1 cellular context compared by ENCODE assay signal in the genomic region with DNA sequence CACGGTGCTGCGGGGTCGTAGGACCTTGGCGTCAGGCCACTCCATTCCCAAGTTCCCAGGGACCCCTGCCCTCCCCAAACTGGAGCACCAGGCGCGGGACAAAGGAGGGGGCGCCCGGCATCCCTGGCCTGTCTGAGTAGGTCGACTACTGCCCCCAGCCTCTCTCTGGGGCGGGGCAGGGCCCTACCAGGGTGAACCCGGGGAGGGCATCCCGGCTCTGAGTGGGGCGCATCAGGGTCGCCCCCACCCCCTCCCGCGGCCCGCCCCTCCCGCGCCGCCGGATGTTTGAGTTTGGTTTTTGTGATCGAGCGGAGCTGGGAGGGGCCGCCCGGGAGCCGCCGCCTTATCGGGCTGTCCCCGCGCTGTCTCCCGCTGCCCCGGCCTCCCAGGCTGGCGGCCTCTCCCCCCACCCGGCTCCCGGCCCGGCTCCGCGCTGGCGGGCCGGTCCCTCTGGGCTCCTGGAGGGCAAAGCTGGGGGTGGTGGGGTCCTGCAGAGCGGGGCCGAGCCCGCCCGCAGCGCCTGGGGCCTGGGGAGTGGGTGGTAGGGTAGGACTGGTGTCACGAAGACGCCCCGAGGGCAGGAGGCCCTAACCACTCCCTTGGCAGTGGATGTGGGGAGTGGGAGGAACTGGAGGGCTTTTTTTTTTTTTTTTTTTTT.
TF ChIP-seq lines count a peak whose summit lies in the region.

No MANE protein-coding gene starts in this region.

TF ChIP-seq in GM23338, 12 proteins besides CTCF, POLR2A, EP300 and RAD21 (continued from another document):
- TF ChIP-seq, protein P1, sequence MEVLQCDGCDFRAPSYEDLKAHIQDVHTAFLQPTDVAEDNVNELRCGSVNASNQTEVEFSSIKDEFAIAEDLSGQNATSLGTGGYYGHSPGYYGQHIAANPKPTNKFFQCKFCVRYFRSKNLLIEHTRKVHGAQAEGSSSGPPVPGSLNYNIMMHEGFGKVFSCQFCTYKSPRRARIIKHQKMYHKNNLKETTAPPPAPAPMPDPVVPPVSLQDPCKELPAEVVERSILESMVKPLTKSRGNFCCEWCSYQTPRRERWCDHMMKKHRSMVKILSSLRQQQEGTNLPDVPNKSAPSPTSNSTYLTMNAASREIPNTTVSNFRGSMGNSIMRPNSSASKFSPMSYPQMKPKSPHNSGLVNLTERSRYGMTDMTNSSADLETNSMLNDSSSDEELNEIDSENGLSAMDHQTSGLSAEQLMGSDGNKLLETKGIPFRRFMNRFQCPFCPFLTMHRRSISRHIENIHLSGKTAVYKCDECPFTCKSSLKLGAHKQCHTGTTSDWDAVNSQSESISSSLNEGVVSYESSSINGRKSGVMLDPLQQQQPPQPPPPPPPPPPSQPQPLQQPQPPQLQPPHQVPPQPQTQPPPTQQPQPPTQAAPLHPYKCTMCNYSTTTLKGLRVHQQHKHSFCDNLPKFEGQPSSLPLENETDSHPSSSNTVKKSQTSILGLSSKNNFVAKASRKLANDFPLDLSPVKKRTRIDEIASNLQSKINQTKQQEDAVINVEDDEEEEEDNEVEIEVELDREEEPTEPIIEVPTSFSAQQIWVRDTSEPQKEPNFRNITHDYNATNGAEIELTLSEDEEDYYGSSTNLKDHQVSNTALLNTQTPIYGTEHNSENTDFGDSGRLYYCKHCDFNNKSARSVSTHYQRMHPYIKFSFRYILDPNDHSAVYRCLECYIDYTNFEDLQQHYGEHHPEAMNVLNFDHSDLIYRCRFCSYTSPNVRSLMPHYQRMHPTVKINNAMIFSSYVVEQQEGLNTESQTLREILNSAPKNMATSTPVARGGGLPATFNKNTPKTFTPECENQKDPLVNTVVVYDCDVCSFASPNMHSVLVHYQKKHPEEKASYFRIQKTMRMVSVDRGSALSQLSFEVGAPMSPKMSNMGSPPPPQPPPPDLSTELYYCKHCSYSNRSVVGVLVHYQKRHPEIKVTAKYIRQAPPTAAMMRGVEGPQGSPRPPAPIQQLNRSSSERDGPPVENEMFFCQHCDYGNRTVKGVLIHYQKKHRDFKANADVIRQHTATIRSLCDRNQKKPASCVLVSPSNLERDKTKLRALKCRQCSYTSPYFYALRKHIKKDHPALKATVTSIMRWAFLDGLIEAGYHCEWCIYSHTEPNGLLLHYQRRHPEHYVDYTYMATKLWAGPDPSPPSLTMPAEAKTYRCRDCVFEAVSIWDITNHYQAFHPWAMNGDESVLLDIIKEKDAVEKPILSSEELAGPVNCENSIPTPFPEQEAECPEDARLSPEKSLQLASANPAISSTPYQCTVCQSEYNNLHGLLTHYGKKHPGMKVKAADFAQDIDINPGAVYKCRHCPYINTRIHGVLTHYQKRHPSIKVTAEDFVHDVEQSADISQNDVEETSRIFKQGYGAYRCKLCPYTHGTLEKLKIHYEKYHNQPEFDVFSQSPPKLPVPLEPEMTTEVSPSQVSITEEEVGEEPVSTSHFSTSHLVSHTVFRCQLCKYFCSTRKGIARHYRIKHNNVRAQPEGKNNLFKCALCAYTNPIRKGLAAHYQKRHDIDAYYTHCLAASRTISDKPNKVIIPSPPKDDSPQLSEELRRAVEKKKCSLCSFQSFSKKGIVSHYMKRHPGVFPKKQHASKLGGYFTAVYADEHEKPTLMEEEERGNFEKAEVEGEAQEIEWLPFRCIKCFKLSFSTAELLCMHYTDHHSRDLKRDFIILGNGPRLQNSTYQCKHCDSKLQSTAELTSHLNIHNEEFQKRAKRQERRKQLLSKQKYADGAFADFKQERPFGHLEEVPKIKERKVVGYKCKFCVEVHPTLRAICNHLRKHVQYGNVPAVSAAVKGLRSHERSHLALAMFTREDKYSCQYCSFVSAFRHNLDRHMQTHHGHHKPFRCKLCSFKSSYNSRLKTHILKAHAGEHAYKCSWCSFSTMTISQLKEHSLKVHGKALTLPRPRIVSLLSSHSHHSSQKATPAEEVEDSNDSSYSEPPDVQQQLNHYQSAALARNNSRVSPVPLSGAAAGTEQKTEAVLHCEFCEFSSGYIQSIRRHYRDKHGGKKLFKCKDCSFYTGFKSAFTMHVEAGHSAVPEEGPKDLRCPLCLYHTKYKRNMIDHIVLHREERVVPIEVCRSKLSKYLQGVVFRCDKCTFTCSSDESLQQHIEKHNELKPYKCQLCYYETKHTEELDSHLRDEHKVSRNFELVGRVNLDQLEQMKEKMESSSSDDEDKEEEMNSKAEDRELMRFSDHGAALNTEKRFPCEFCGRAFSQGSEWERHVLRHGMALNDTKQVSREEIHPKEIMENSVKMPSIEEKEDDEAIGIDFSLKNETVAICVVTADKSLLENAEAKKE (CRISPR knock-in tag; IDR thresholded peaks at IDR 0.05), result no peak
- TF ChIP-seq, protein P2, sequence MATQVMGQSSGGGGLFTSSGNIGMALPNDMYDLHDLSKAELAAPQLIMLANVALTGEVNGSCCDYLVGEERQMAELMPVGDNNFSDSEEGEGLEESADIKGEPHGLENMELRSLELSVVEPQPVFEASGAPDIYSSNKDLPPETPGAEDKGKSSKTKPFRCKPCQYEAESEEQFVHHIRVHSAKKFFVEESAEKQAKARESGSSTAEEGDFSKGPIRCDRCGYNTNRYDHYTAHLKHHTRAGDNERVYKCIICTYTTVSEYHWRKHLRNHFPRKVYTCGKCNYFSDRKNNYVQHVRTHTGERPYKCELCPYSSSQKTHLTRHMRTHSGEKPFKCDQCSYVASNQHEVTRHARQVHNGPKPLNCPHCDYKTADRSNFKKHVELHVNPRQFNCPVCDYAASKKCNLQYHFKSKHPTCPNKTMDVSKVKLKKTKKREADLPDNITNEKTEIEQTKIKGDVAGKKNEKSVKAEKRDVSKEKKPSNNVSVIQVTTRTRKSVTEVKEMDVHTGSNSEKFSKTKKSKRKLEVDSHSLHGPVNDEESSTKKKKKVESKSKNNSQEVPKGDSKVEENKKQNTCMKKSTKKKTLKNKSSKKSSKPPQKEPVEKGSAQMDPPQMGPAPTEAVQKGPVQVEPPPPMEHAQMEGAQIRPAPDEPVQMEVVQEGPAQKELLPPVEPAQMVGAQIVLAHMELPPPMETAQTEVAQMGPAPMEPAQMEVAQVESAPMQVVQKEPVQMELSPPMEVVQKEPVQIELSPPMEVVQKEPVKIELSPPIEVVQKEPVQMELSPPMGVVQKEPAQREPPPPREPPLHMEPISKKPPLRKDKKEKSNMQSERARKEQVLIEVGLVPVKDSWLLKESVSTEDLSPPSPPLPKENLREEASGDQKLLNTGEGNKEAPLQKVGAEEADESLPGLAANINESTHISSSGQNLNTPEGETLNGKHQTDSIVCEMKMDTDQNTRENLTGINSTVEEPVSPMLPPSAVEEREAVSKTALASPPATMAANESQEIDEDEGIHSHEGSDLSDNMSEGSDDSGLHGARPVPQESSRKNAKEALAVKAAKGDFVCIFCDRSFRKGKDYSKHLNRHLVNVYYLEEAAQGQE (IDR thresholded peaks at IDR 0.05; ENCODE audit: unreplicated experiment), result no peak
- TF ChIP-seq EZH2phosphoT487 (IDR thresholded peaks at IDR 0.05; ENCODE audit: unreplicated experiment), result no peak
- no peak for TF ChIP-seq EZH2 (IDR thresholded peaks at IDR 0.05; ENCODE audit: low read depth, unreplicated experiment)
- TF ChIP-seq, protein P3, sequence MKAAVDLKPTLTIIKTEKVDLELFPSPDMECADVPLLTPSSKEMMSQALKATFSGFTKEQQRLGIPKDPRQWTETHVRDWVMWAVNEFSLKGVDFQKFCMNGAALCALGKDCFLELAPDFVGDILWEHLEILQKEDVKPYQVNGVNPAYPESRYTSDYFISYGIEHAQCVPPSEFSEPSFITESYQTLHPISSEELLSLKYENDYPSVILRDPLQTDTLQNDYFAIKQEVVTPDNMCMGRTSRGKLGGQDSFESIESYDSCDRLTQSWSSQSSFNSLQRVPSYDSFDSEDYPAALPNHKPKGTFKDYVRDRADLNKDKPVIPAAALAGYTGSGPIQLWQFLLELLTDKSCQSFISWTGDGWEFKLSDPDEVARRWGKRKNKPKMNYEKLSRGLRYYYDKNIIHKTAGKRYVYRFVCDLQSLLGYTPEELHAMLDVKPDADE (IDR thresholded peaks at IDR 0.05), result no peak
- no peak for TF ChIP-seq ZNF114 (CRISPR knock-in tag; IDR thresholded peaks at IDR 0.05)
- no peak for TF ChIP-seq ZNF331 (CRISPR knock-in tag; IDR thresholded peaks at IDR 0.05; ENCODE audit: low read depth)
- TF ChIP-seq CREB1 (CRISPR knock-in tag; IDR thresholded peaks at IDR 0.05; ENCODE audit: low read depth), result no peak
- no peak for TF ChIP-seq POLR2AphosphoS5 (IDR thresholded peaks at IDR 0.05; ENCODE audit: low read depth)
TF ChIP-seq in GM23338: peak in this region for 0.
